Comparison of ENCODE assay signal across 17 cellular contexts in genomic region chr2:151655663-151656398, GRCh38.
"Had no signal": no experiment of that assay in that cellular context is flagged by ENCODE, and none has a peak within 500 bp of the region (broad histone marks: within the 10 kb centered on the region; RNA-seq: fewer than 3 reads in every experiment).

No MANE protein-coding gene starts in this region.

- H3K27me3 ChIP-seq: heart left ventricle, pancreas had no signal

- H3K9me3 ChIP-seq: heart left ventricle, pancreas had no signal

- H3K4me3 ChIP-seq: heart left ventricle, lung, pancreas had no signal

- DNase-seq: effector memory CD8-positive, alpha-beta T cell; foreskin melanocyte; heart left ventricle; hippocampal formation; left colon; left ventricle myocardium superior; mesenchymal stem cell; midbrain; naive B cell; occipital lobe; pancreas; stimulated activated CD4-positive, alpha-beta T cell treated with anti-CD3 and anti-CD28 coated beads, Interleukin-2, amount 100 ng/mL, for 24 hours; stimulated activated CD4-positive, alpha-beta T cell treated with anti-CD3 and anti-CD28 coated beads, Interleukin-4, amount 100 ng/mL, for 4 hours; stimulated activated naive B cell treated with anti-CD40 and anti-IgM and Interleukin-4, amounts not matched to agents 10 μg/mL and 1 μg/mL and 100 μg/mL, for 72 hours; trophoblast cell had no signal

- H3K4me1 ChIP-seq: heart left ventricle, pancreas had no signal

- H3K27ac ChIP-seq: heart left ventricle, pancreas had no signal

- H3K36me3 ChIP-seq: heart left ventricle, pancreas had no signal

- ATAC-seq: effector memory CD8-positive, alpha-beta T cell; left colon; left ventricle myocardium superior; pancreas; sciatic nerve; stimulated activated naive B cell treated with anti-CD40 and anti-IgM and Interleukin-4, amounts not matched to agents 10 μg/mL and 1 μg/mL and 100 μg/mL, for 72 hours had no signal
